Comparison of ENCODE assay signal across 8 cellular contexts in genomic region chr6:120826253-120826652, GRCh38.
DNase-seq lines count a peak whose midpoint lies in the region; ATAC-seq and TF ChIP-seq lines count a peak whose summit lies in the region.

No MANE protein-coding gene starts in this region.

- peak; percentile 63 for DNase-seq in BE2C
- DNase-seq in fibroblast of villous mesenchyme (ENCODE audit: low read depth): no peak
- DNase-seq in immature natural killer cell: no peak

- H3K4me1 ChIP-seq in BE2C (no peaks in the 10 kb centered on the region), OCI-LY3 (ENCODE audit: low read length) (no peaks in the 10 kb centered on the region)

- peak; percentile 83 for TF ChIP-seq CTCF in BE2C (IDR thresholded peaks at IDR 0.05; ENCODE audit: low read depth, low read length)
- peak; percentile 65 for TF ChIP-seq CTCF in OCI-LY3 (IDR thresholded peaks at IDR 0.05; ENCODE audit: low read depth, low read length)
- TF ChIP-seq CTCF in fibroblast of villous mesenchyme (IDR thresholded peaks at IDR 0.05; ENCODE audit: insufficient read depth, low read depth, low read length): peak; percentile 37

- H3K9ac ChIP-seq in OCI-LY3 (ENCODE audit: low read length): no peak overlapping the region

- H3K9me3 ChIP-seq in BE2C: no peaks in the 10 kb centered on the region
- no peaks in the 10 kb centered on the region for H3K9me3 ChIP-seq in OCI-LY3 (ENCODE audit: insufficient read depth, low read length)

- H3K36me3 ChIP-seq in BE2C: no peaks in the 10 kb centered on the region
- H3K36me3 ChIP-seq in OCI-LY3 (replicated peaks; ENCODE audit: low read depth, low read length): no peaks in the 10 kb centered on the region

- H2AFZ ChIP-seq in OCI-LY3 (ENCODE audit: low read depth, low read length): no peak overlapping the region

- peaks cover 0 to 9% (median 4%) of the 10 kb centered on the region in 6 donors for H3K9me3 Mint-ChIP-seq in immature natural killer cell

- no peaks in the 10 kb centered on the region for H3K79me2 ChIP-seq in OCI-LY3 (ENCODE audit: low read length)

- no peak overlapping the region for H3K4me3 Mint-ChIP-seq in immature natural killer cell

- H3K4me1 Mint-ChIP-seq in immature natural killer cell: no peaks in the 10 kb centered on the region

- no peak overlapping the region for H3K4me2 ChIP-seq in OCI-LY3 (ENCODE audit: low read length)

- H3K27ac ChIP-seq in OCI-LY3 (ENCODE audit: low read length): no peak overlapping the region

- H3K27me3 Mint-ChIP-seq in immature natural killer cell (ENCODE audit: low read depth in 3 of 3): peaks cover 0 to 2% (median 0%) of the 10 kb centered on the region in 3 donors

- H3K4me3 ChIP-seq in BE2C (ENCODE audit: low read depth, low read length) (no peak overlapping the region), OCI-LY3 (ENCODE audit: low read length) (no peak overlapping the region), fibroblast of villous mesenchyme (ENCODE audit: low read depth, low read length) (no peak overlapping the region)

- H3K36me3 Mint-ChIP-seq in immature natural killer cell: peaks cover 0 to 2% (median 0%) of the 10 kb centered on the region in 3 donors

- H3K27ac Mint-ChIP-seq in immature natural killer cell: no peak overlapping the region

- H3K27me3 ChIP-seq in BE2C (no peaks in the 10 kb centered on the region), OCI-LY3 (ENCODE audit: low read depth, low read length) (no peaks in the 10 kb centered on the region)

- ATAC-seq in GM18511 (IDR thresholded peaks at IDR 0.05; ENCODE audit: unreplicated experiment) (peak; percentile 77), HG02678 (IDR thresholded peaks at IDR 0.05; ENCODE audit: unreplicated experiment) (no peak), HG03432 (IDR thresholded peaks at IDR 0.05; ENCODE audit: unreplicated experiment) (no peak), HG03442 (IDR thresholded peaks at IDR 0.05; ENCODE audit: unreplicated experiment) (no peak)

- no peaks in the 10 kb centered on the region for H4K20me1 ChIP-seq in OCI-LY3 (ENCODE audit: insufficient read depth, low read length)
